Comparison of ENCODE assay signal across 8 cellular contexts in the genomic region with DNA sequence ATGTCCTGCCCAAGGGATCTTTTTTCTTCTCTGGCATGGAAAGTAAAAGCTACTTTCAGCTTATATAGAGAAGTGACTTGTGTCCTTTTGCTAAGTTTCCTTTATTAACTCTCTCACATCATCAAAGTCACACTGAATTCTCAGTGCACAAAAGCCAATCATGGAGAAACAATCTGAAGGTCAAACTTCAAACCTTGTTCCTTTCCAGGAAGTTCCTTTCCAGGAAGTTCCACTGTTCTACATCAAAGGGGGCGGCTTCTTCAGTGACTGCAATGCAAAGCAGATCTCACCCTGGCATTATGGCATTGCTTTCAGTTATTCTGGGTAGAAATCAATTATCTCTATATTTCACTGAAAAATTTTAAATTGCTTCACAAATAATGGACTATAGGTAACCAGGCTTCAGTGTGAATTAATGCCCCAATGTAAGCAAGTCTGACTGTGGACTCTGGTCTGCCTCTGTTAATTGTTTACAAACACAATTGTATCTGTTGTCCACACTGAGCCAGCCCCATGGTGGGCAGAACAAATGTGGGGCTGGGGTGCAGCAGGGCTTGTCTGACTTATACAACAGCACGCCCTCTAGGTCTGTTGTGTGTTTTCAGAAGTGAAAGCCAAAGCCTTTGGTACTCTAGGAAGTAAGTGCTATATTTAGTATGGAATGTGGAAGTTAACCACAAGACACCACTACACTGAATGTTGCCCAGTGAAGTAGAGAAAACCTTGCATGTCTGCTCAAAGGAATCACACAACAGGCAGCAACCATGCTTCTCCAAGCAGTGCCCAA.
A peak's percentile ranks its signal among the peaks of the same experiment; 100 is the strongest.
DNase-seq lines count a peak whose midpoint lies in the region; ATAC-seq and TF ChIP-seq lines count a peak whose summit lies in the region.

No MANE protein-coding gene starts in this region.

- peak; percentile 7 for DNase-seq in DMS53 (lab: John Stamatoyannopoulos, UW)
- no peak for DNase-seq in DMS53 treated with DMSO at 0.1 percent for 48 hours (lab: John Stamatoyannopoulos, UW; ENCODE audit: unreplicated experiment)
- no peak for DNase-seq in left cardiac atrium
- peak; percentile 36 for DNase-seq in smooth muscle cell of the brain vasculature (ENCODE audit: low read depth, low spot score)
- no peak for DNase-seq in AML-193 (lab: John Stamatoyannopoulos, UW)
- no peak for DNase-seq in cerebellar cortex (ENCODE audit: low spot score)

- no peak overlapping the region for H3K4me3 ChIP-seq in WI38 (ENCODE audit: low read depth, low read length)

- intact Hi-C loops in left cardiac atrium (cut with DNase I), result no loop called here

- TF ChIP-seq CTCF in WI38 (IDR thresholded peaks at IDR 0.05; ENCODE audit: low read depth, low read length), result peak; percentile 15; the same call in 1 of the 2 replicates

- ATAC-seq in left cardiac atrium (peak; percentile 70 to 77), GM21717 (IDR thresholded peaks at IDR 0.05; ENCODE audit: unreplicated experiment) (no peak)

Comparison
In these comparisons a context has a peak if more than half of its experiments do, and no peak if none do; other contexts are left out.
1. DNase-seq: peak in DMS53 (single experiment) and smooth muscle cell of the brain vasculature (single experiment); none in DMS53 treated with DMSO at 0.1 percent for 48 hours (single experiment), left cardiac atrium (single experiment), AML-193 (0 of 2) and cerebellar cortex (single experiment).